In the genomic region with DNA sequence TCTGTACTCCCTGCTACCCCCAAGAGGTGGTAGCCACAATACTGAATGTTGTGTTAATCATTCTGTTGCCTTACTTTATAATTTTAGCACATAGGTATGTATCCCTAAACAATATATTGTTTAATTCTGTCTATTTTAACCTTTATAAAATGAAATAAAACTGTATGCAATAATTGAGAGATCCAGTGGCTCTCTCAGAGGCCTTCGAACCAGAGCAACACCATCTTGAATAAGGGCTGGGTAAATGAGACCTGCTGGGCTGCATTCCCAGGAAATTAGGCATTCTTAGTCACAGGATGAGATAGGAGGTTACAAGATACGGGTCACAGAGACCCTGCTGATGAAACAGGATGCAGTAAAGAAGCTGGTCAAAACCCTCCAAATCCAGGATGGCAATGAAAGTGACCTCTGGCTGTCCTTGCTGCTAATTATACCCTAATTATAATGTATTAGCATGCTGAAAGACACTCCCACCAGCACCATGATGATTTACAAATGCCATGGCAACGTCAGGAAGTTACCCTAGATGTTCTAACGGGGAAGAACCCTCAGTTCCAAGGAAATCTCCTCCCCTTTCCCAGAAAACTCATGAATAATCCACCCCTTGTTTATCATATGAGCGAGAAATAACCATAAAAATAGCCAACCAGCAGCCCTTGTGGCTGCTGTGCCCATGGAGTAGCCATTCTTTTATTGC, we compare ENCODE assay signal across 13 cellular contexts. TPM values are rescaled to one million over a fixed set of nuclear protein-coding genes. Genes with fewer than 3 reads are reported as not detected.
DNase-seq lines count a peak whose midpoint lies in the region; ATAC-seq and TF ChIP-seq lines count a peak whose summit lies in the region.
"Had no signal": no experiment of that assay in that cellular context is flagged by ENCODE, and none has a peak within 500 bp of the region (broad histone marks: within the 10 kb centered on the region; RNA-seq: fewer than 3 reads in every experiment).

No MANE protein-coding gene starts in this region.

- peaks cover 4% of the 10 kb centered on the region for H3K36me3 ChIP-seq in brain microvascular endothelial cell (replicated peaks)
- no peaks in the 10 kb centered on the region for H3K36me3 ChIP-seq in CD8-positive, alpha-beta T cell (ENCODE audit: insufficient read depth, low read length)
- peaks cover 19% of the 10 kb centered on the region for H3K36me3 ChIP-seq in WERI-Rb-1

- H3K27ac ChIP-seq in brain microvascular endothelial cell (peak overlapping the region; percentile 42), WERI-Rb-1 (no peak overlapping the region)
- H3K27ac ChIP-seq in CD8-positive, alpha-beta T cell (ENCODE audit: low read depth, low read length) = no peak overlapping the region
- H3K27ac ChIP-seq: tibial nerve had no signal

- peak overlapping the region; percentile 87 for H3K4me3 Mint-ChIP-seq in stimulated activated naive CD8-positive, alpha-beta T cell treated with anti-CD3 and anti-CD28 coated beads, Interleukin-15, Interleukin-2, amounts not matched to agents 100 ng/mL and 50 ng/mL, for 24 hours
- no peak overlapping the region for H3K4me3 Mint-ChIP-seq in CD8-positive, alpha-beta T cell

- no peak overlapping the region for H3K4me3 ChIP-seq in brain microvascular endothelial cell (ENCODE audit: low read depth, low read length)
- H3K4me3 ChIP-seq in CD8-positive, alpha-beta T cell (ENCODE audit: low read depth, low read length) = no peak overlapping the region
- H3K4me3 ChIP-seq in WERI-Rb-1 (ENCODE audit: low read depth, low read length) = no peak overlapping the region
- H3K4me3 ChIP-seq: tibial nerve had no signal

- in situ Hi-C loops in brain microvascular endothelial cell (cut with HindIII; ENCODE audit: low pct_ligation_motif_present, low sequenced_read_pairs) = no loop called here

- peaks cover 32% of the 10 kb centered on the region for H3K4me1 ChIP-seq in CD8-positive, alpha-beta T cell (ENCODE audit: insufficient read depth, low read length)

- peaks cover 8% of the 10 kb centered on the region for H3K36me3 Mint-ChIP-seq in stimulated activated naive CD8-positive, alpha-beta T cell treated with anti-CD3 and anti-CD28 coated beads, Interleukin-15, Interleukin-2, amounts not matched to agents 100 ng/mL and 50 ng/mL, for 24 hours (ENCODE audit: low read depth)
- H3K36me3 Mint-ChIP-seq in CD8-positive, alpha-beta T cell = peaks cover 16% of the 10 kb centered on the region

- CTCF ChIA-PET in CD8-positive, alpha-beta T cell (lab: Charles Lee) = no interaction called here

- intact Hi-C loops in CD8-positive, alpha-beta T cell (cut with DNase I, micrococcal nuclease) = no loop called here

- POLR2A ChIA-PET in CD8-positive, alpha-beta T cell (lab: Charles Lee) = interaction anchor here (1.3 kb wide), 1 partner anchor 56 kb away, joined by 3 read pairs; no protein-coding TSS in a partner anchor

- no peaks in the 10 kb centered on the region for H3K9me3 ChIP-seq in CD8-positive, alpha-beta T cell (ENCODE audit: low read length)
- H3K9me3 ChIP-seq in WERI-Rb-1 (ENCODE audit: severe bottlenecking) = peaks cover 27% of the 10 kb centered on the region
- H3K9me3 ChIP-seq: tibial nerve had no signal

- H3K27me3 ChIP-seq in brain microvascular endothelial cell (replicated peaks) (no peaks in the 10 kb centered on the region), WERI-Rb-1 (ENCODE audit: insufficient read depth, low read depth, severe bottlenecking) (no peaks in the 10 kb centered on the region)
- no peaks in the 10 kb centered on the region for H3K27me3 ChIP-seq in CD8-positive, alpha-beta T cell (ENCODE audit: insufficient read depth, low read length)
- H3K27me3 ChIP-seq: tibial nerve had no signal

- peaks cover 38% of the 10 kb centered on the region for H3K4me1 Mint-ChIP-seq in stimulated activated naive CD8-positive, alpha-beta T cell treated with anti-CD3 and anti-CD28 coated beads, Interleukin-15, Interleukin-2, amounts not matched to agents 100 ng/mL and 50 ng/mL, for 24 hours (ENCODE audit: low read depth)
- H3K4me1 Mint-ChIP-seq in CD8-positive, alpha-beta T cell (ENCODE audit: low read depth) = peaks cover 31% of the 10 kb centered on the region

- ATAC-seq in stimulated activated naive CD8-positive, alpha-beta T cell treated with anti-CD3 and anti-CD28 coated beads, Interleukin-15, Interleukin-2, amounts not matched to agents 100 U/mL and 50 U/mL, for 24 hours = no peak
- no peak for ATAC-seq in CD8-positive, alpha-beta T cell

- no peak overlapping the region for H3K27ac Mint-ChIP-seq in stimulated activated naive CD8-positive, alpha-beta T cell treated with anti-CD3 and anti-CD28 coated beads, Interleukin-15, Interleukin-2, amounts not matched to agents 100 ng/mL and 50 ng/mL, for 24 hours
- H3K27ac Mint-ChIP-seq in CD8-positive, alpha-beta T cell = no peak overlapping the region

- peaks cover 4% of the 10 kb centered on the region for H3K9me3 Mint-ChIP-seq in stimulated activated naive CD8-positive, alpha-beta T cell treated with anti-CD3 and anti-CD28 coated beads, Interleukin-15, Interleukin-2, amounts not matched to agents 100 ng/mL and 50 ng/mL, for 24 hours
- no peaks in the 10 kb centered on the region for H3K9me3 Mint-ChIP-seq in CD8-positive, alpha-beta T cell

- TF ChIP-seq CTCF in brain microvascular endothelial cell (IDR thresholded peaks at IDR 0.05; ENCODE audit: low read depth, low read length, missing control alignments) (no peak), WERI-Rb-1 (IDR thresholded peaks at IDR 0.05; ENCODE audit: low read depth, low read length) (no peak)
- TF ChIP-seq CTCF in CD8-positive, alpha-beta T cell (IDR thresholded peaks at IDR 0.05) = no peak

- no peak for DNase-seq in stimulated activated naive CD8-positive, alpha-beta T cell treated with anti-CD3 and anti-CD28 coated beads, Interleukin-15, Interleukin-2, amounts not matched to agents 100 U/mL and 50 U/mL, for 24 hours
- peak; percentile 32 for DNase-seq in brain microvascular endothelial cell
- DNase-seq in islet precursor cell = peak; percentile 77
- DNase-seq in NCI-H446 treated with DMSO at 0.1 percent for 48 hours (lab: John Stamatoyannopoulos, UW) = no peak
- no peak for DNase-seq in CD8-positive, alpha-beta T cell
- no peak for DNase-seq in glomerular visceral epithelial cell (ENCODE audit: extremely low spot score)
- no peak for DNase-seq in WERI-Rb-1
- DNase-seq: activated CD4-positive, alpha-beta T cell treated with anti-CD3 and anti-CD28 coated beads, Interleukin-2, amount 50 U/mL, for 1 hour; activated naive CD4-positive, alpha-beta T cell; NCI-H1694 treated with DMSO at 0.1 percent for 48 hours; retina had no signal

- H3K27me3 Mint-ChIP-seq in stimulated activated naive CD8-positive, alpha-beta T cell treated with anti-CD3 and anti-CD28 coated beads, Interleukin-15, Interleukin-2, amounts not matched to agents 100 ng/mL and 50 ng/mL, for 24 hours = peaks cover 4% of the 10 kb centered on the region
- H3K27me3 Mint-ChIP-seq in CD8-positive, alpha-beta T cell (ENCODE audit: low read depth) = no peaks in the 10 kb centered on the region

RNA-seq across cellular contexts. Expression of a gene that starts 2.0 kb away (rescaled TPM):
- total RNA-seq in CD8-positive, alpha-beta T cell = 10 to 100 TPM; 41.6 to 48.9 TPM

RNA-seq across cellular contexts. Expression of a gene that starts 12.4 kb away (rescaled TPM):
- under 1 TPM in 1 of 2 experiments, not detected in 1; 0.78 TPM for total RNA-seq in CD8-positive, alpha-beta T cell

RNA-seq across cellular contexts. Expression of a gene that starts 31.9 kb away (rescaled TPM):
- 10 to 100 TPM; 30.9 to 32.0 TPM for total RNA-seq in CD8-positive, alpha-beta T cell

Comparison
In these comparisons a context has a peak if more than half of its experiments do, and no peak if none do; other contexts are left out.
1. DNase-seq: peak in brain microvascular endothelial cell (single experiment) and islet precursor cell (single experiment); none in stimulated activated naive CD8-positive, alpha-beta T cell treated with anti-CD3 and anti-CD28 coated beads, Interleukin-15, Interleukin-2, amounts not matched to agents 100 U/mL and 50 U/mL, for 24 hours (single experiment), NCI-H446 treated with DMSO at 0.1 percent for 48 hours (single experiment), CD8-positive, alpha-beta T cell (0 of 7), glomerular visceral epithelial cell (single experiment) and WERI-Rb-1 (single experiment).